ENCODE assay signal across 16 cellular contexts in the genomic region with DNA sequence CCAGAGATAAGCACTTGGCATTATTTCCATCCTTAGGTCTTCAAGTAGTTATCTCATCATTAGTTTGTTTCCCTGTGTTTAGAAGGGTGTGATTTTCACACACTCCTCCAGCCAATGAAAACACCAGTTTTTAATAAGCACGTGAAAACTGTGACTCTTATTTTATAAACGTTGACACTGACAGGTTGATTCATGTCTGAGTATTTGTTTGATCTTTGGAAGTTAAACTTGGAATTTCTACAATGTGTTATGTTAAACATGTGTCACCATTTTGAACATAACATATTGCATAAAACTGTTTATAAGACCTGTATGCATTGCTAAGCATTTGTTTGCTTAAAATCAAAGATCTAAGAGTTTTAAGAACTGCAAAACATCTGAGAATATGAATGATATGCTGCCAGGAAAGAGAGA. TPM values are rescaled to one million over a fixed set of nuclear protein-coding genes. Genes with fewer than 3 reads are reported as not detected.
A peak's percentile ranks its signal among the peaks of the same experiment; 100 is the strongest.
DNase-seq lines count a peak whose midpoint lies in the region; ATAC-seq and TF ChIP-seq lines count a peak whose summit lies in the region.
"Had no signal": no experiment of that assay in that cellular context is flagged by ENCODE, and none has a peak within 500 bp of the region (broad histone marks: within the 10 kb centered on the region; RNA-seq: fewer than 3 reads in every experiment).

No MANE protein-coding gene starts in this region.

- no peak overlapping the region for H3K4me3 Mint-ChIP-seq in mesothelial cell of epicardium
- H3K4me3 Mint-ChIP-seq: activated CD4-positive, alpha-beta memory T cell treated with anti-CD3 and anti-CD28 coated beads, Interleukin-2, amount 10 ng/mL, durations not matched to agents 7 days and 5 days; activated T-helper 17 cell treated with anti-CD3 and anti-CD28 coated beads, Interleukin-2, amount 50 U/mL, for 72 hours had no signal

- WGBS in adrenal gland, 4 donors, result 6 to 16% (median 15%) methylated on average over 2 of the region's 2 CpGs

- no peaks in the 10 kb centered on the region for H3K36me3 Mint-ChIP-seq in mesothelial cell of epicardium

- H3K27ac ChIP-seq in 22Rv1, result peak overlapping the region; percentile 33
- H3K27ac ChIP-seq in adrenal gland, result peak overlapping the region; percentile 43 to 80 (median 76)
- no peak overlapping the region for H3K27ac ChIP-seq in brain microvascular endothelial cell

- no peak for ATAC-seq in HG02623 (IDR thresholded peaks at IDR 0.05; ENCODE audit: unreplicated experiment)
- ATAC-seq: activated T-helper 17 cell treated with anti-CD3 and anti-CD28 coated beads, Interleukin-2, amount 50 U/mL, for 72 hours had no signal

- H3K4me1 Mint-ChIP-seq in mesothelial cell of epicardium, result peaks cover 67% of the 10 kb centered on the region
- H3K4me1 Mint-ChIP-seq: activated CD4-positive, alpha-beta memory T cell treated with anti-CD3 and anti-CD28 coated beads, Interleukin-2, amount 10 ng/mL, durations not matched to agents 7 days and 5 days; activated T-helper 17 cell treated with anti-CD3 and anti-CD28 coated beads, Interleukin-2, amount 50 U/mL, for 72 hours had no signal

- in situ Hi-C loops in brain microvascular endothelial cell (cut with HindIII; ENCODE audit: low pct_ligation_motif_present, low sequenced_read_pairs), result no loop called here

- no peaks in the 10 kb centered on the region for H3K9me3 ChIP-seq in adrenal gland (replicated peaks in 1 of 3)
- H3K9me3 ChIP-seq: vagina had no signal

- H3K27me3 Mint-ChIP-seq in mesothelial cell of epicardium (ENCODE audit: low read depth), result no peaks in the 10 kb centered on the region
- H3K27me3 Mint-ChIP-seq: activated CD4-positive, alpha-beta memory T cell treated with anti-CD3 and anti-CD28 coated beads, Interleukin-2, amount 10 ng/mL, durations not matched to agents 7 days and 5 days; activated T-helper 17 cell treated with anti-CD3 and anti-CD28 coated beads, Interleukin-2, amount 50 U/mL, for 72 hours had no signal

- no peak for TF ChIP-seq POLR2A in adrenal gland (IDR thresholded peaks at IDR 0.05)

- H3K36me3 ChIP-seq in adrenal gland (replicated peaks in 1 of 2), result no peaks in the 10 kb centered on the region
- no peaks in the 10 kb centered on the region for H3K36me3 ChIP-seq in brain microvascular endothelial cell (replicated peaks)
- H3K36me3 ChIP-seq: vagina had no signal

- H3K4me3 ChIP-seq in adrenal gland (no peak overlapping the region), fibroblast of pulmonary artery (replicated peaks; ENCODE audit: low read depth, low read length) (no peak overlapping the region), brain microvascular endothelial cell (ENCODE audit: low read depth, low read length) (no peak overlapping the region)
- H3K4me3 ChIP-seq: vagina had no signal

- TF ChIP-seq CTCF in 22Rv1 (IDR thresholded peaks at IDR 0.05) (no peak), adrenal gland (IDR thresholded peaks at IDR 0.05) (no peak), fibroblast of pulmonary artery (IDR thresholded peaks at IDR 0.05; ENCODE audit: low read length, missing control alignments) (no peak), mesothelial cell of epicardium (IDR thresholded peaks at IDR 0.05; ENCODE audit: unreplicated experiment) (no peak), brain microvascular endothelial cell (IDR thresholded peaks at IDR 0.05; ENCODE audit: low read depth, low read length, missing control alignments) (no peak)

- peak overlapping the region; percentile 74 for H3K27ac Mint-ChIP-seq in mesothelial cell of epicardium
- H3K27ac Mint-ChIP-seq: activated CD4-positive, alpha-beta memory T cell treated with anti-CD3 and anti-CD28 coated beads, Interleukin-2, amount 10 ng/mL, durations not matched to agents 7 days and 5 days; activated T-helper 17 cell treated with anti-CD3 and anti-CD28 coated beads, Interleukin-2, amount 50 U/mL, for 72 hours had no signal

- no peaks in the 10 kb centered on the region for H3K9me3 Mint-ChIP-seq in mesothelial cell of epicardium
- H3K9me3 Mint-ChIP-seq: activated CD4-positive, alpha-beta memory T cell treated with anti-CD3 and anti-CD28 coated beads, Interleukin-2, amount 10 ng/mL, durations not matched to agents 7 days and 5 days; activated T-helper 17 cell treated with anti-CD3 and anti-CD28 coated beads, Interleukin-2, amount 50 U/mL, for 72 hours had no signal

- DNase-seq in adrenal gland (no peak), fibroblast of pulmonary artery (ENCODE audit: low read depth) (peak; percentile 46), mesothelial cell of epicardium (ENCODE audit: low spot score in 2 of 2, unreplicated experiment in 2 of 2) (no peak), AG08396 (ENCODE audit: low spot score) (no peak), brain microvascular endothelial cell (no peak)
- DNase-seq in activated effector memory CD4-positive, alpha-beta T cell treated with Interleukin-2 at 50 U/mL for 16 hours, result no peak
- DNase-seq: activated CD4-positive, alpha-beta memory T cell treated with anti-CD3 and anti-CD28 coated beads, Interleukin-2, amount 10 ng/mL, durations not matched to agents 7 days and 5 days; effector CD4-positive, alpha-beta T cell; MV-4-11; retina; stimulated activated CD4-positive, alpha-beta T cell treated with anti-CD3 and anti-CD28 coated beads, Interleukin-2, amount 100 ng/mL, for 48 hours; T1000 had no signal

- peaks cover 52 to 83% of the 10 kb centered on the region in 2 donors for H3K4me1 ChIP-seq in adrenal gland (replicated peaks in 1 of 2)

- no peaks in the 10 kb centered on the region for H3K27me3 ChIP-seq in adrenal gland
- H3K27me3 ChIP-seq in brain microvascular endothelial cell (replicated peaks), result no peaks in the 10 kb centered on the region
- H3K27me3 ChIP-seq: vagina had no signal

- intact Hi-C loops in adrenal gland (cut with DNase I), result no loop called here

RNA-seq across cellular contexts. Expression of a gene that starts 27.6 kb away (rescaled TPM):
- total RNA-seq in adrenal gland, result 1,000 to 10,000 TPM in 5 of 8 donors, 100 to 1,000 TPM in 2, 10 to 100 TPM in 1; 84.1 to 3,561 (median 1,319) TPM
- polyA plus RNA-seq in adrenal gland, result 100 to 1,000 TPM; 115 to 215 (median 154) TPM
- 152 to 156 TPM (median 154 TPM) in 3 replicates for total RNA-seq in mesothelial cell of epicardium
